32 cellular contexts compared by ENCODE assay signal in the genomic region with DNA sequence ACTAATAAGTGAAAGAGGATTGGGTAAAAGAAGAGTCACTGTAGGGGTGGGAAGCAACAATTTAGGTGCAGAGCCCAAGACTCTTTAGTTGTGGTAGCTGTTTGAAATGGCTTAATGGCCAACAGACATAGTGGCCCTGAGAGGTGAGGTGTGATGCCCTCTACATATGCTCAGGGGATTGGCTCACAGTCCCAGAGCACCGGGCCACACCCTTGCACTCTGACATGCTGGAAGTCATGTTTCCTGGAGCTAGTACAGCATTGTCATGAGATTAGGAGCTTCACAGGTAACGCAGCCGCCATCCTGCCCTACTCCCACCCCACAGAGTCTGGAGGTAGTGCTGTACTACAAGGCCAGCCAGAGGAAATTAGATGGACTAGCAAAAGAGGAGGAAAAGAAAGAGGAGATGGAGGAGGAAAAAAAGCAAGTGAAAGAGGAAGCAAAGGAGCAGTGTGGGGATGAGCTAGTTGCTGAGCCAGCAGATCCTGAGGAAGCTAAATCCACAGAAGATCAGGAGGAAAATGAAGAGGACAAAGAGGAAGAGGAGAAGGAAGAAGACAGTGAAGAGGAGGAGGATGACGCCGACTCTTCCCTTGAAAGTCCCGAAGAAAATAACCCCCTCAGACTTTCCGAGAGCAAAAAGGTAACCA. TPM values are rescaled to one million over a fixed set of nuclear protein-coding genes. Genes with fewer than 3 reads are reported as not detected.
DNase-seq lines count a peak whose midpoint lies in the region; ATAC-seq, FAIRE-seq and TF ChIP-seq lines count a peak whose summit lies in the region.
"Had no signal": no experiment of that assay in that cellular context is flagged by ENCODE, and none has a peak within 500 bp of the region (broad histone marks: within the 10 kb centered on the region; RNA-seq: fewer than 3 reads in every experiment).

No MANE protein-coding gene starts in this region.

- H2BK120ac ChIP-seq in H1 (replicated peaks; ENCODE audit: low read depth, low read length): no peak overlapping the region

- no peak overlapping the region for H3K4ac ChIP-seq in H1 (replicated peaks; ENCODE audit: insufficient read length, low read depth, low read length)

- H3K79me1 ChIP-seq in H1 (ENCODE audit: low read depth, low read length): no peaks in the 10 kb centered on the region

- no peak for FAIRE-seq in H1 (lab: Jason Lieb, UNC)
- FAIRE-seq: bronchial epithelial cell, endometrium, urothelium cell line had no signal

- TF ChIP-seq POLR2A in heart left ventricle (IDR thresholded peaks at IDR 0.05): no peak
- TF ChIP-seq POLR2A in H1 (IDR thresholded peaks at IDR 0.05; ENCODE audit: control extremely low read depth in 1 of 2, low read depth in 2 of 2, low read length in 2 of 2): no peak

- H2BK12ac ChIP-seq in H1 (ENCODE audit: low read depth, low read length): no peak overlapping the region

- H3K27me3 ChIP-seq in heart left ventricle (no peaks in the 10 kb centered on the region), H1 (replicated peaks in 1 of 4; ENCODE audit: control insufficient read depth in 3 of 4, extremely low read depth in 1 of 4, insufficient read depth in 3 of 4, low read length in 3 of 4) (no peaks in the 10 kb centered on the region)
- H3K27me3 ChIP-seq: BE2C had no signal

- TF ChIP-seq RAD21 in H1 (IDR thresholded peaks at IDR 0.05 in 1 of 2, conservative IDR thresholded peaks at IDR 0.05 in 1 of 2; ENCODE audit: low read depth in 2 of 2, low read length in 2 of 2): no peak

- POLR2A ChIA-PET in H1 (lab: Charles Lee; ENCODE audit: partially characterized antibody): interaction anchor here (0.8 kb wide), 1 partner anchor 80 kb away, joined by 3 read pairs; no protein-coding TSS in a partner anchor

- H2AK5ac ChIP-seq in H1 (ENCODE audit: low read depth, low read length): no peak overlapping the region

- no peak overlapping the region for H2BK20ac ChIP-seq in H1 (ENCODE audit: low read length)

- H3K9me3 ChIP-seq in heart left ventricle: no peaks in the 10 kb centered on the region
- no peaks in the 10 kb centered on the region for H3K9me3 ChIP-seq in H1 (ENCODE audit: insufficient read depth in 2 of 2, low read depth in 1 of 2, low read length in 1 of 2)
- H3K9me3 ChIP-seq: BE2C, Caco-2 had no signal

- no peak for TF ChIP-seq EP300 in H1 (IDR thresholded peaks at IDR 0.05; ENCODE audit: borderline replicate concordance in 1 of 2, low read depth in 2 of 2, low read length in 2 of 2)

- H3K79me2 ChIP-seq in H1 (ENCODE audit: control insufficient read depth in 1 of 2, insufficient read depth in 2 of 2, low read length in 2 of 2): no peaks in the 10 kb centered on the region
- H3K79me2 ChIP-seq: parathyroid adenoma had no signal

- H3K4me1 ChIP-seq in heart left ventricle (peaks cover 0 to 11% (median 4%) of the 10 kb centered on the region in 12 donors), H1 (replicated peaks in 1 of 4; ENCODE audit: control insufficient read depth in 3 of 4, insufficient read depth in 4 of 4, low read length in 3 of 4) (peaks cover 3 to 9% (median 4%) of the 10 kb centered on the region in 4 experiments; a peak in 6 of 7 replicates)
- H3K4me1 ChIP-seq: BE2C, Caco-2 had no signal

- H3K27ac ChIP-seq in heart left ventricle (no peak overlapping the region), H1 (ENCODE audit: low read depth, low read length) (no peak overlapping the region)
- H3K27ac ChIP-seq: coronary artery, parathyroid adenoma had no signal

- no peak overlapping the region for H4K5ac ChIP-seq in H1 (ENCODE audit: insufficient read length, low read depth, low read length)

- H3K36me3 ChIP-seq in heart left ventricle (no peaks in the 10 kb centered on the region), H1 (ENCODE audit: control insufficient read depth in 2 of 4, insufficient read depth in 4 of 4, low read length in 3 of 4) (peaks cover 0 to 23% (median 4%) of the 10 kb centered on the region in 4 experiments; a peak in 4 of 8 replicates)

- H2BK15ac ChIP-seq in H1 (ENCODE audit: low read length): no peak overlapping the region

- CTCF ChIA-PET in H1 (lab: Charles Lee; ENCODE audit: partially characterized antibody): interaction anchor here (0.6 to 1.6 kb wide), 5 partner anchors 12 to 79 kb away, joined by 3 to 6 read pairs (median 3); no protein-coding TSS in a partner anchor

- 76 to 88% (median 80%) methylated on average over 7 of the region's 7 CpGs for WGBS in heart left ventricle, 4 donors
- WGBS in H1 (ENCODE audit: extremely low coverage in 1 of 2, insufficient coverage in 1 of 2, insufficient read length in 1 of 2, insufficient replicate concordance in 2 of 2, low coverage in 1 of 2, low lambda C conversion rate in 2 of 2, missing lambda C conversion rate in 1 of 2), 2 experiments: 94% methylated on average over 7 of the region's 7 CpGs; no CpG with 5 or more reads in 1 of the 2 experiments

- no peak overlapping the region for H4K8ac ChIP-seq in H1 (ENCODE audit: extremely low read depth, insufficient read depth, low read length)

- no peak overlapping the region for H3K23ac ChIP-seq in H1 (ENCODE audit: insufficient read length)

- H4K91ac ChIP-seq in H1 (replicated peaks; ENCODE audit: insufficient read length, low read length): no peak overlapping the region

- H3K9me3 Mint-ChIP-seq in stimulated activated effector memory CD8-positive, alpha-beta T cell treated with anti-CD3 and anti-CD28 coated beads, Interleukin-12 subunit alpha, Interleukin-12 subunit beta, amount 100 ng/mL, for 72 hours: no peaks in the 10 kb centered on the region
- H3K9me3 Mint-ChIP-seq: activated naive CD4-positive, alpha-beta T cell treated with anti-CD3 and anti-CD28 coated beads for 36 hours; HFFc6; mesothelial cell of epicardium; natural killer cell treated with Interleukin-12 subunit alpha and Interleukin-12 subunit beta and Interleukin-15 and Interleukin-18, amount 100 ng/mL, for 72 hours had no signal

- no peak overlapping the region for H3K4me3 ChIP-seq in heart left ventricle
- H3K4me3 ChIP-seq in H1 (ENCODE audit: extremely low read depth in 1 of 4, insufficient read depth in 2 of 4, low read depth in 3 of 4, low read length in 4 of 4): no peak overlapping the region
- H3K4me3 ChIP-seq: coronary artery had no signal

- H3K14ac ChIP-seq in H1 (ENCODE audit: insufficient read length): no peak overlapping the region

- no peak overlapping the region for H3K18ac ChIP-seq in H1 (ENCODE audit: extremely low read depth, low read length)

- H3K4me1 Mint-ChIP-seq in stimulated activated effector memory CD8-positive, alpha-beta T cell treated with anti-CD3 and anti-CD28 coated beads, Interleukin-12 subunit alpha, Interleukin-12 subunit beta, amount 100 ng/mL, for 72 hours: peaks cover 5% of the 10 kb centered on the region

- intact Hi-C loops in left ventricle myocardium superior (cut with micrococcal nuclease): no loop called here
- intact Hi-C loops in heart left ventricle (cut with DNase I): no loop called here

- H3K4me2 ChIP-seq in H1 (ENCODE audit: insufficient read depth in 1 of 2, low read depth in 2 of 2, low read length in 2 of 2): no peak overlapping the region

- no peaks in the 10 kb centered on the region for H3K36me3 Mint-ChIP-seq in stimulated activated effector memory CD8-positive, alpha-beta T cell treated with anti-CD3 and anti-CD28 coated beads, Interleukin-12 subunit alpha, Interleukin-12 subunit beta, amount 100 ng/mL, for 72 hours
- H3K36me3 Mint-ChIP-seq: mesothelial cell of epicardium; natural killer cell treated with Interleukin-12 subunit alpha and Interleukin-12 subunit beta and Interleukin-15 and Interleukin-18, amount 100 ng/mL, for 72 hours had no signal

- no peak for TF ChIP-seq CTCF in heart left ventricle (IDR thresholded peaks at IDR 0.05)
- no peak for TF ChIP-seq CTCF in H1 (IDR thresholded peaks at IDR 0.05; ENCODE audit: control extremely low read depth in 1 of 3, insufficient read depth in 1 of 3, low read depth in 1 of 3, low read length in 3 of 3)

- no peak overlapping the region for H3K9ac ChIP-seq in H1 (replicated peaks in 1 of 4; ENCODE audit: extremely low read depth in 1 of 4, low read depth in 3 of 4, low read length in 3 of 4)
- H3K9ac ChIP-seq: parathyroid adenoma had no signal

- peak; percentile 25 for ATAC-seq in left ventricle myocardium superior
- ATAC-seq in heart left ventricle: no peak
- no peak for ATAC-seq in stimulated activated effector memory CD8-positive, alpha-beta T cell treated with anti-CD3 and anti-CD28 coated beads, Interleukin-12 subunit alpha, Interleukin-12 subunit beta, amount 100 ng/mL, for 72 hours
- ATAC-seq: activated CD4-positive, alpha-beta T cell treated with anti-CD3 and anti-CD28 coated beads for 36 hours; natural killer cell treated with Interleukin-12 subunit alpha and Interleukin-12 subunit beta and Interleukin-15 and Interleukin-18, amount 100 ng/mL, for 72 hours; Right ventricle myocardium inferior; sciatic nerve had no signal

- no peak overlapping the region for H3K56ac ChIP-seq in H1 (replicated peaks; ENCODE audit: insufficient read length, low read depth, low read length)

- no peaks in the 10 kb centered on the region for H3K23me2 ChIP-seq in H1 (ENCODE audit: low read depth, low read length)

- peak overlapping the region; percentile 56; the same call in 1 of the 2 replicates for H2BK5ac ChIP-seq in H1 (ENCODE audit: low read depth, low read length)

- H2AFZ ChIP-seq in H1 (ENCODE audit: low read length): no peak overlapping the region

- no peaks in the 10 kb centered on the region for H4K20me1 ChIP-seq in H1 (replicated peaks in 1 of 2; ENCODE audit: control insufficient read depth in 1 of 2, insufficient read depth in 2 of 2, low read length in 2 of 2)

- DNase-seq in left ventricle myocardium superior: no peak
- no peak for DNase-seq in heart left ventricle
- no peak for DNase-seq in H1 (ENCODE audit: low read depth in 1 of 2, low spot score in 2 of 2)
- DNase-seq in stimulated activated effector memory CD8-positive, alpha-beta T cell treated with anti-CD3 and anti-CD28 coated beads, Interleukin-12 subunit alpha, Interleukin-12 subunit beta, amount 100 ng/mL, for 72 hours (ENCODE audit: low spot score in 2 of 2): no peak
- no peak for DNase-seq in NAMALWA (ENCODE audit: low spot score)
- DNase-seq in Kasumi-1 (lab: John Stamatoyannopoulos, UW): no peak
- DNase-seq: activated CD4-positive, alpha-beta T cell treated with anti-CD3 and anti-CD28 coated beads for 36 hours; activated naive CD4-positive, alpha-beta T cell treated with anti-CD3 and anti-CD28 coated beads for 36 hours; activated T-cell treated with anti-CD3 and anti-CD28 coated beads, Interleukin-2, amount 50 U/mL, for 48 hours; amniotic stem cell; BE2C; Caco-2; HFFc6; KG1; NCI-H1092; NCI-H187 treated with DMSO at 0.1 percent for 48 hours; NCI-H2227 treated with DMSO at 0.1 percent for 48 hours; NCI-H748 treated with DMSO at 0.1 percent for 48 hours; stimulated activated CD4-positive, alpha-beta T cell treated with anti-CD3 and anti-CD28 coated beads, Interleukin-15, amount 100 ng/mL, for 24 hours; stimulated activated CD8-positive, alpha-beta memory T cell treated with anti-CD3 and anti-CD28 coated beads, Interleukin-4, amount 100 ng/mL, for 48 hours; T-helper 1 cell had no signal

- no peak overlapping the region for H3K4me3 Mint-ChIP-seq in stimulated activated effector memory CD8-positive, alpha-beta T cell treated with anti-CD3 and anti-CD28 coated beads, Interleukin-12 subunit alpha, Interleukin-12 subunit beta, amount 100 ng/mL, for 72 hours
- H3K4me3 Mint-ChIP-seq: activated CD4-positive, alpha-beta T cell treated with anti-CD3 and anti-CD28 coated beads for 36 hours; activated naive CD4-positive, alpha-beta T cell treated with anti-CD3 and anti-CD28 coated beads for 36 hours; HFFc6; mesothelial cell of epicardium; natural killer cell treated with Interleukin-12 subunit alpha and Interleukin-12 subunit beta and Interleukin-15 and Interleukin-18, amount 100 ng/mL, for 72 hours had no signal

- peak overlapping the region; percentile 9 for H3K27ac Mint-ChIP-seq in stimulated activated effector memory CD8-positive, alpha-beta T cell treated with anti-CD3 and anti-CD28 coated beads, Interleukin-12 subunit alpha, Interleukin-12 subunit beta, amount 100 ng/mL, for 72 hours
- H3K27ac Mint-ChIP-seq: activated CD4-positive, alpha-beta T cell treated with anti-CD3 and anti-CD28 coated beads for 36 hours; activated naive CD4-positive, alpha-beta T cell treated with anti-CD3 and anti-CD28 coated beads for 36 hours; HFFc6; mesothelial cell of epicardium; natural killer cell treated with Interleukin-12 subunit alpha and Interleukin-12 subunit beta and Interleukin-15 and Interleukin-18, amount 100 ng/mL, for 72 hours had no signal

RNA-seq across cellular contexts. Expression of gene FLNC, which starts 14.8 kb away (rescaled TPM):
- total RNA-seq in left ventricle myocardium superior (591 TPM), heart left ventricle (1,000 to 10,000 TPM in 6 of 9 donors, 100 to 1,000 TPM in 3; 721 to 3,687 (median 1,170) TPM)
- polyA plus RNA-seq in heart left ventricle (1,000 to 10,000 TPM in 1 of 2 donors, 100 to 1,000 TPM in 1; 399 to 1,654 TPM), H1 (2011; rRNA removed) (1.9 and 3.3 TPM in 2 replicates)
- total RNA-seq in H1 (2021; fragmentation: NEBNext Ultra II Directional; extraction: Animal tissue kit (Norgen Biotek cat#: 25700)): 10.7 and 12.0 TPM in 2 replicates
- polyA plus RNA-seq in H1 (2011; cell fraction: cytosol; rRNA removed): 2.3 TPM
- 9.5 TPM for polyA plus RNA-seq in H1 (2011; cell fraction: nucleus; rRNA removed)
- 5.2 to 7.9 TPM (median 6.6 TPM) in 4 replicates for polyA plus RNA-seq in H1 (2012, experiment 1 of 2)
- polyA plus RNA-seq in H1 (2012, experiment 2 of 2): 5.2 TPM
- 8.3 TPM for polyA plus RNA-seq in H1 (2013, experiment 1 of 2)
- polyA plus RNA-seq in H1 (2013, experiment 2 of 2): 7.8 TPM
- polyA minus RNA-seq in H1 (2011; rRNA and poly(A)+ RNA removed): 4.5 and 5.1 TPM in 2 replicates
- polyA minus RNA-seq in H1 (2011; cell fraction: cytosol; rRNA and poly(A)+ RNA removed): 7.1 TPM
- polyA minus RNA-seq in H1 (2011; cell fraction: nucleus; rRNA and poly(A)+ RNA removed): 5.7 TPM
- total RNA-seq: natural killer cell treated with Interleukin-12 subunit alpha and Interleukin-12 subunit beta and Interleukin-15 and Interleukin-18, amount 100 ng/mL, for 72 hours had no signal

RNA-seq across cellular contexts. Expression of gene CCDC136, which starts 23.6 kb away (rescaled TPM):
- total RNA-seq in left ventricle myocardium superior: 6.5 TPM
- total RNA-seq in heart left ventricle: 10 to 100 TPM in 6 of 9 donors, 1 to 10 TPM in 3; 6.4 to 22.8 (median 10.4) TPM
- polyA plus RNA-seq in heart left ventricle: 10 to 100 TPM in 1 of 2 donors, 1 to 10 TPM in 1; 9.0 to 13.9 TPM
- total RNA-seq in H1 (2021; fragmentation: NEBNext Ultra II Directional; extraction: Animal tissue kit (Norgen Biotek cat#: 25700)): 43.7 and 47.7 TPM in 2 replicates
- 35.6 and 36.2 TPM in 2 replicates for polyA plus RNA-seq in H1 (2011; rRNA removed)
- 48.9 TPM for polyA plus RNA-seq in H1 (2011; cell fraction: cytosol; rRNA removed)
- 165 TPM for polyA plus RNA-seq in H1 (2011; cell fraction: nucleus; rRNA removed)
- polyA plus RNA-seq in H1 (2012, experiment 1 of 2): 46.0 to 56.1 TPM (median 51.1 TPM) in 4 replicates
- polyA plus RNA-seq in H1 (2012, experiment 2 of 2): 2.9 TPM
- polyA plus RNA-seq in H1 (2013, experiment 1 of 2): 23.8 TPM
- 18.9 TPM for polyA plus RNA-seq in H1 (2013, experiment 2 of 2)
- polyA minus RNA-seq in H1 (2011; rRNA and poly(A)+ RNA removed): 53.7 and 59.6 TPM in 2 replicates
- polyA minus RNA-seq in H1 (2011; cell fraction: cytosol; rRNA and poly(A)+ RNA removed): 34.9 TPM
- polyA minus RNA-seq in H1 (2011; cell fraction: nucleus; rRNA and poly(A)+ RNA removed): 91.0 TPM

RNA-seq across cellular contexts. Expression of gene OPN1SW, which starts 39.8 kb away (rescaled TPM):
- total RNA-seq in left ventricle myocardium superior: not detected
- not detected for total RNA-seq in heart left ventricle
- not detected for polyA plus RNA-seq in heart left ventricle
- total RNA-seq in H1 (2021; fragmentation: NEBNext Ultra II Directional; extraction: Animal tissue kit (Norgen Biotek cat#: 25700)): not detected in 2 replicates
- polyA plus RNA-seq in H1 (2011; rRNA removed): not detected in 2 replicates
- not detected for polyA plus RNA-seq in H1 (2011; cell fraction: cytosol; rRNA removed)
- not detected for polyA plus RNA-seq in H1 (2011; cell fraction: nucleus; rRNA removed)
- not detected in 4 replicates for polyA plus RNA-seq in H1 (2012, experiment 1 of 2)
- polyA plus RNA-seq in H1 (2012, experiment 2 of 2): not detected
- polyA plus RNA-seq in H1 (2013, experiment 1 of 2): not detected
- not detected for polyA plus RNA-seq in H1 (2013, experiment 2 of 2)
- not detected in 2 replicates for polyA minus RNA-seq in H1 (2011; rRNA and poly(A)+ RNA removed)
- polyA minus RNA-seq in H1 (2011; cell fraction: cytosol; rRNA and poly(A)+ RNA removed): not detected
- polyA minus RNA-seq in H1 (2011; cell fraction: nucleus; rRNA and poly(A)+ RNA removed): not detected
- total RNA-seq: A673; activated CD4-positive, alpha-beta T cell treated with anti-CD3 and anti-CD28 coated beads for 36 hours; activated CD8-positive, alpha-beta memory T cell treated with anti-CD3 and anti-CD28 coated beads for 36 hours; activated naive CD4-positive, alpha-beta T cell treated with anti-CD3 and anti-CD28 coated beads for 36 hours; bronchial epithelial cell; Caco-2; HFFc6; mesothelial cell of epicardium; natural killer cell treated with Interleukin-12 subunit alpha and Interleukin-12 subunit beta and Interleukin-15 and Interleukin-18, amount 100 ng/mL, for 72 hours; Right ventricle myocardium inferior; sciatic nerve had no signal

RNA-seq across cellular contexts. Expression of gene ATP6V1F, which starts 47.2 kb away (rescaled TPM):
- total RNA-seq in left ventricle myocardium superior (115 TPM), heart left ventricle (100 to 1,000 TPM in 7 of 9 donors, 10 to 100 TPM in 2; 91.6 to 165 (median 121) TPM)
- polyA plus RNA-seq in heart left ventricle (100 to 1,000 TPM; 137 to 198 TPM), H1 (2011; rRNA removed) (318 and 344 TPM in 2 replicates)
- total RNA-seq in H1 (2021; fragmentation: NEBNext Ultra II Directional; extraction: Animal tissue kit (Norgen Biotek cat#: 25700)): 104 TPM in 2 replicates
- 227 TPM for polyA plus RNA-seq in H1 (2011; cell fraction: cytosol; rRNA removed)
- polyA plus RNA-seq in H1 (2011; cell fraction: nucleus; rRNA removed): 147 TPM
- 165 to 195 TPM (median 180 TPM) in 4 replicates for polyA plus RNA-seq in H1 (2012, experiment 1 of 2)
- 412 TPM for polyA plus RNA-seq in H1 (2012, experiment 2 of 2)
- polyA plus RNA-seq in H1 (2013, experiment 1 of 2): 164 TPM
- 168 TPM for polyA plus RNA-seq in H1 (2013, experiment 2 of 2)
- 36.9 and 39.0 TPM in 2 replicates for polyA minus RNA-seq in H1 (2011; rRNA and poly(A)+ RNA removed)
- polyA minus RNA-seq in H1 (2011; cell fraction: cytosol; rRNA and poly(A)+ RNA removed): 25.6 TPM
- 35.3 TPM for polyA minus RNA-seq in H1 (2011; cell fraction: nucleus; rRNA and poly(A)+ RNA removed)

Comparison
In these comparisons a context has a peak if more than half of its experiments do, and no peak if none do; other contexts are left out.
1. RNA of gene FLNC, which starts 14.8 kb away (total RNA-seq): 721 to 3,687 TPM in heart left ventricle and 591 TPM in left ventricle myocardium superior (single experiment); 10.7 to 12.0 TPM in H1; every median in the first group is over 10 times any median in the second.